Comparison of ENCODE assay signal across 15 cellular contexts in the genomic region with DNA sequence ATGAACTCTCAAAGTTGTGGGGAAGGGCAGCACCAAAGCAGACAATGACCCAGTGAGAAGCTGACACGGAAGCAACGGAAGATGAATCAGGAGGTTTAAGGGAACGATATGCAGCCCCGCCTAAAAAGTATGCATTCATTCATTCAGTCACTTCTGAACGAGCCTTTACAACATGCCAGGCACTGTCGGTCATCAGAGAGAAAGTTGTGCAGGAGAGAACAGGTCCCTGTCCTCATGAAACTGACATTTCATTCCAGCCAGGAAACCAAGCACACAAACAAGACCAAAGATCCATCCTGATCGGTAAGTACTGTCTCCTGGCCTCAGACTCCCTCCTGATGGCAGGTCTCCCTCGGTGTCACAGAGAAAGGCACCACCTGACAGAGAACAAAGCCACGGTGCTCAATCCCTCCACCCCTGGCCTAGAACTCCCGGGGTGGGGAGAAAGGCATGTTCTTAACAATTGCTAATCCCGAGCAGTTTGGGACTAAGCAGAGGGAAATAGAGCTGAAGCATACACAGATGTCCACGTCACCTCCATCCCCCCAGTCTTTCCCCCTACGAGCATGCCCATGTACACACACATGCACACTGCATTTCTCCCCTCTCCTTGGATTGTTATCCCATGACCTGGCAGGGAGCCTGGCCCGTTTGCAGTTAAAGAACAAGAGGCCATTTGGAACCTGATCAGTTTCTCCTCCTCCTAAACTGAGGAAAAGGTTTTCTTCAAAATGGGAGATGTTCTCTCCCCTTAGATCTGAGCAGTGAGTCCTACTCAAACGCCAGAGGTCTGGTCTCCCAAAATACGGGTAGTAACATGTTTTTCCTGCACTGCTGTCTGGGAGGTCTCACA. TPM values are rescaled to one million over a fixed set of nuclear protein-coding genes. Genes with fewer than 3 reads are reported as not detected.
A peak's percentile ranks its signal among the peaks of the same experiment; 100 is the strongest.
DNase-seq lines count a peak whose midpoint lies in the region; ATAC-seq, FAIRE-seq and TF ChIP-seq lines count a peak whose summit lies in the region.
"Had no signal": no experiment of that assay in that cellular context is flagged by ENCODE, and none has a peak within 500 bp of the region (broad histone marks: within the 10 kb centered on the region; RNA-seq: fewer than 3 reads in every experiment).

No MANE protein-coding gene starts in this region.

- H3K27ac ChIP-seq in testis, result peak overlapping the region in 1 of 2 donors; percentile 62
- H3K27ac ChIP-seq in gastrocnemius medialis, result peak overlapping the region in 2 of 4 donors; percentile 63 to 84

- ATAC-seq in gastrocnemius medialis, result no peak
- no peak for ATAC-seq in GM19324 (IDR thresholded peaks at IDR 0.05; ENCODE audit: low FRiP score, unreplicated experiment)
- ATAC-seq: activated CD8-positive, alpha-beta T cell treated with anti-CD3 and anti-CD28 coated beads, Interleukin-2, amount 10 ng/mL, durations not matched to agents 7 days and 5 days; naive thymus-derived CD8-positive, alpha-beta T cell had no signal

- intact Hi-C loops in testis (cut with DNase I; ENCODE audit: low total_unique reads) (no loop called here), gastrocnemius medialis (cut with DNase I; ENCODE audit: low total_unique reads) (no loop called here)

- peaks cover 16% of the 10 kb centered on the region for H3K4me1 ChIP-seq in testis
- H3K4me1 ChIP-seq in gastrocnemius medialis, result peaks cover 0 to 43% of the 10 kb centered on the region in 2 donors

- no peaks in the 10 kb centered on the region for H3K27me3 ChIP-seq in bronchial epithelial cell (ENCODE audit: control insufficient read depth, insufficient read depth, low read length)
- no peaks in the 10 kb centered on the region for H3K27me3 ChIP-seq in testis
- no peaks in the 10 kb centered on the region for H3K27me3 ChIP-seq in gastrocnemius medialis

- no peak for FAIRE-seq in bronchial epithelial cell (lab: Jason Lieb, UNC)
- FAIRE-seq: D721Med had no signal

- H3K9me3 ChIP-seq in testis (no peaks in the 10 kb centered on the region), gastrocnemius medialis (no peaks in the 10 kb centered on the region)

- TF ChIP-seq CTCF in bronchial epithelial cell (IDR thresholded peaks at IDR 0.05; ENCODE audit: insufficient read depth, low read length, severe bottlenecking), result no peak
- no peak for TF ChIP-seq CTCF in testis (IDR thresholded peaks at IDR 0.05)
- no peak for TF ChIP-seq CTCF in gastrocnemius medialis (IDR thresholded peaks at IDR 0.05 in 4 of 5, conservative IDR thresholded peaks at IDR 0.05 in 1 of 5)

- H3K4me3 ChIP-seq in bronchial epithelial cell (ENCODE audit: low read depth, low read length) (no peak overlapping the region), testis (no peak overlapping the region), gastrocnemius medialis (peak overlapping the region in 1 of 4 donors; percentile 21)

- DNase-seq in HuH-7.5 (ENCODE audit: low spot score) (peak; percentile 36), bronchial epithelial cell (ENCODE audit: low read depth) (peak; percentile 94), iris pigment epithelial cell (ENCODE audit: low read depth) (peak; percentile 58), testis (peak; percentile 68), mesenteric fat pad (ENCODE audit: low spot score) (no peak), gastrocnemius medialis (no peak)
- DNase-seq: activated CD8-positive, alpha-beta T cell treated with anti-CD3 and anti-CD28 coated beads, Interleukin-2, amount 10 ng/mL, durations not matched to agents 7 days and 5 days; activated naive CD8-positive, alpha-beta T cell treated with anti-CD3 and anti-CD28 coated beads for 36 hours; naive thymus-derived CD8-positive, alpha-beta T cell; NCI-H748 treated with DMSO at 0.1 percent for 48 hours; stimulated activated CD4-positive, alpha-beta T cell treated with anti-CD3 and anti-CD28 coated beads, Interleukin-12 subunit alpha, Interleukin-12 subunit beta, amount 100 ng/mL, for 4 hours; stimulated activated CD8-positive, alpha-beta memory T cell treated with anti-CD3 and anti-CD28 coated beads, Interleukin-4, amount 100 ng/mL, for 48 hours; SW 1271 had no signal

- WGBS in testis, 2 donors, result 53 to 64% methylated on average over 15 to 16 of the region's 16 CpGs

- in situ Hi-C loops in gastrocnemius medialis (cut with MboI; ENCODE audit: low sequenced_read_pairs in 4 of 4), result no loop called here

- no peaks in the 10 kb centered on the region for H3K36me3 ChIP-seq in bronchial epithelial cell (ENCODE audit: control insufficient read depth, insufficient read depth, low read length)
- no peaks in the 10 kb centered on the region for H3K36me3 ChIP-seq in testis (ENCODE audit: low read depth, missing control alignments)
- no peaks in the 10 kb centered on the region for H3K36me3 ChIP-seq in gastrocnemius medialis

- TF ChIP-seq POLR2A in testis (IDR thresholded peaks at IDR 0.05) (no peak), gastrocnemius medialis (IDR thresholded peaks at IDR 0.05) (no peak)

RNA-seq across cellular contexts. Expression of a gene that starts 49.4 kb away (rescaled TPM):
- 13.1 and 16.3 TPM in 2 replicates for total RNA-seq in bronchial epithelial cell
- 10 to 100 TPM; 23.2 to 24.6 TPM for total RNA-seq in testis
- 27.2 TPM for polyA plus RNA-seq in testis (ENCODE audit: insufficient read depth, low read depth, low replicate concordance)
- 25.6 TPM for total RNA-seq in mesenteric fat pad
- 10 to 100 TPM in 2 of 4 donors, 1 to 10 TPM in 2; 8.6 to 12.1 (median 10.1) TPM for total RNA-seq in gastrocnemius medialis

RNA-seq across cellular contexts. Expression of a gene that starts 51.9 kb away (rescaled TPM):
- total RNA-seq in bronchial epithelial cell, result 12.4 and 14.2 TPM in 2 replicates
- 10 to 100 TPM; 40.9 to 46.0 TPM for total RNA-seq in testis
- 53.1 TPM for polyA plus RNA-seq in testis (ENCODE audit: insufficient read depth, low read depth, low replicate concordance)
- 220 TPM for total RNA-seq in mesenteric fat pad
- total RNA-seq in gastrocnemius medialis, result 10 to 100 TPM; 13.1 to 67.6 (median 32.1) TPM

Comparison
In these comparisons a context has a peak if more than half of its experiments do, and no peak if none do; other contexts are left out.
1. DNase-seq: peak in HuH-7.5 (single experiment), bronchial epithelial cell (single experiment), iris pigment epithelial cell (single experiment) and testis (single experiment); none in mesenteric fat pad (single experiment) and gastrocnemius medialis (0 of 2).